ENCODE assay signal across 21 cellular contexts in genomic region chr22:46982635-46983034, GRCh38.
"Had no signal": no experiment of that assay in that cellular context is flagged by ENCODE, and none has a peak within 500 bp of the region (broad histone marks: within the 10 kb centered on the region; RNA-seq: fewer than 3 reads in every experiment).

No MANE protein-coding gene starts in this region.

- H3K4me1 ChIP-seq: heart left ventricle, psoas muscle, spleen, thyroid gland, vagina had no signal

- H3K9me3 ChIP-seq: esophagus muscularis mucosa, gastroesophageal sphincter, heart left ventricle, psoas muscle, spleen, thyroid gland, vagina had no signal

- ATAC-seq: foreskin keratinocyte; gastroesophageal sphincter; heart left ventricle; left lobe of liver; naive thymus-derived CD8-positive, alpha-beta T cell; psoas muscle; stimulated activated naive CD8-positive, alpha-beta T cell treated with anti-CD3 and anti-CD28 coated beads, Interleukin-15, amount 100 ng/mL, for 72 hours had no signal

- H3K36me3 ChIP-seq: thyroid gland had no signal

- DNase-seq: dorsolateral prefrontal cortex; effector CD4-positive, alpha-beta T cell; foreskin keratinocyte; heart left ventricle; kidney; mesendoderm; naive thymus-derived CD8-positive, alpha-beta T cell; psoas muscle; right cardiac atrium; spleen; stimulated activated CD4-positive, alpha-beta T cell treated with anti-CD3 and anti-CD28 coated beads, Interleukin-4, amount 100 ng/mL, for 4 hours; stimulated activated naive CD4-positive, alpha-beta T cell; stimulated activated naive CD8-positive, alpha-beta T cell treated with anti-CD3 and anti-CD28 coated beads, Interleukin-15, amount 100 ng/mL, for 72 hours; thyroid gland; trophoblast cell had no signal

- H3K9me3 Mint-ChIP-seq: naive thymus-derived CD8-positive, alpha-beta T cell; stimulated activated naive CD8-positive, alpha-beta T cell treated with anti-CD3 and anti-CD28 coated beads, Interleukin-15, amount 100 ng/mL, for 72 hours had no signal

- H3K27me3 Mint-ChIP-seq: naive thymus-derived CD8-positive, alpha-beta T cell; stimulated activated naive CD8-positive, alpha-beta T cell treated with anti-CD3 and anti-CD28 coated beads, Interleukin-15, amount 100 ng/mL, for 72 hours had no signal

- H3K27me3 ChIP-seq: dorsolateral prefrontal cortex, esophagus muscularis mucosa, foreskin keratinocyte, gastroesophageal sphincter, heart left ventricle, hepatocyte, spleen, thyroid gland, vagina had no signal

- H3K4me3 ChIP-seq: dorsolateral prefrontal cortex, esophagus muscularis mucosa, gastroesophageal sphincter, heart left ventricle, hepatocyte, psoas muscle, skin epidermis, spleen, thyroid gland, vagina had no signal

- H2AFZ ChIP-seq: hepatocyte had no signal

- H3K79me2 ChIP-seq: hepatocyte had no signal

- H3K4me2 ChIP-seq: hepatocyte had no signal

- H3K27ac ChIP-seq: dorsolateral prefrontal cortex, esophagus muscularis mucosa, foreskin keratinocyte, gastroesophageal sphincter, heart left ventricle, hepatocyte, psoas muscle, skin epidermis, spleen, thyroid gland, vagina had no signal

- H3K4me3 Mint-ChIP-seq: naive thymus-derived CD8-positive, alpha-beta T cell; stimulated activated naive CD8-positive, alpha-beta T cell treated with anti-CD3 and anti-CD28 coated beads, Interleukin-15, amount 100 ng/mL, for 72 hours had no signal
